9 cellular contexts compared by ENCODE assay signal in the genomic region with DNA sequence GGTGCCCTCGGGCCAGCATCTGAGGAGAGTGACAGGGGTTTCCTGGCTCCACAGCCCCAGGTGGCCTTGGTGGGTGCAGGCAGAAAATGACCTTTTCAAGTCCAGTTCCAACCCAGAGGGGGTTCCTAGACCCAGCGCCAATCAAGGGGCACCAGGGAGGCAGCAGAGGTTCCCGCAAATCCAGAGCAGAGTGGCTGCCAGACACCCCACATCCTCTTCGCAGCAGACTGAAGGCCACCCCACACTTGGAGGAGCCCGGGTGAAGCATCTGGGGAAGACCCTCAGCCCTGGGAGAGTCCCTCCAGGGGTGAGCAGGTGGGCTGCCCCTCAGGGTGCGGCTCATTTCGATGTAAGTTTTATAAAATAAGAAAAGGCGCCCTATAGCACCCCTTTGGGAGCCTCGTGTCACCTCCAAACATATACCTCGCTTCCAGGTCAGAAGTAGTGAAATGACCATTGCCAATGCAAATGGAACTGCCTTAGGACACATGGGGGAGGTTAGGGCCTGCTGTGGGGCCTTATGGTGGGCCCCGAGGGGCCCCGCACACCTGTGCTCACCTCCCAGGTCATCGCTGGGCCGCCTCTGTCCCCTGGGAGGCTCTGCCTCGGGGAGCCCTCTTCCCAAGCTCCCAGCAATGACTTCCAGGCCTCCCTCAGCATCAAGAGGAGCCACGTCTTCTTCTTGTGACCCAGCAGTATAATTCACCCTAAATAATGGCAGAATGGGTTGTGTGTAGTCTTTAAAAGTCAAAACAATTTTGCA. TPM values are rescaled to one million over a fixed set of nuclear protein-coding genes. Genes with fewer than 3 reads are reported as not detected.
DNase-seq lines count a peak whose midpoint lies in the region; ATAC-seq lines count a peak whose summit lies in the region.
"Had no signal": no experiment of that assay in that cellular context is flagged by ENCODE, and none has a peak within 500 bp of the region (broad histone marks: within the 10 kb centered on the region; RNA-seq: fewer than 3 reads in every experiment).

No MANE protein-coding gene starts in this region.

- H3K4me3 ChIP-seq in CD4-positive, alpha-beta memory T cell (ENCODE audit: low read length in 2 of 2): peak overlapping the region; percentile 48 to 95
- H3K4me3 ChIP-seq in NT2/D1 (ENCODE audit: insufficient read length, low read depth): peak overlapping the region; percentile 59
- peak overlapping the region; percentile 47 for H3K4me3 ChIP-seq in neuron (ENCODE audit: low read length)

- no peak for ATAC-seq in effector memory CD8-positive, alpha-beta T cell (replicated peaks)
- no peak for ATAC-seq in HG03457 (IDR thresholded peaks at IDR 0.05; ENCODE audit: unreplicated experiment)

- no peaks in the 10 kb centered on the region for H3K27me3 ChIP-seq in CD4-positive, alpha-beta memory T cell (ENCODE audit: insufficient read depth, low read length)
- H3K27me3 ChIP-seq in NT2/D1 (ENCODE audit: insufficient read depth, insufficient read length) (no peaks in the 10 kb centered on the region), neuron (ENCODE audit: insufficient read depth, low read length) (no peaks in the 10 kb centered on the region)

- H3K27me3 Mint-ChIP-seq in CD4-positive, alpha-beta memory T cell: peaks cover 0 to 3% of the 10 kb centered on the region in 2 donors
- H3K27me3 Mint-ChIP-seq in effector memory CD8-positive, alpha-beta T cell: no peaks in the 10 kb centered on the region

- no peaks in the 10 kb centered on the region for H3K9me3 ChIP-seq in CD4-positive, alpha-beta memory T cell (ENCODE audit: control insufficient read depth in 1 of 2, low read length in 2 of 2)
- H3K9me3 ChIP-seq in NT2/D1 (ENCODE audit: insufficient read depth, low read length) (0 out of 2 replicates have a peak, but pooled peaks cover 2% of the 10 kb centered on the region), neuron (ENCODE audit: low read length) (no peaks in the 10 kb centered on the region)

- POLR2A ChIA-PET in CD4-positive, alpha-beta memory T cell (lab: Charles Lee; ENCODE audit: partially characterized antibody): interaction anchor here (0.6 to 1.9 kb wide), 8 partner anchors 12 to 194 kb away, joined by 3 to 13 read pairs (median 4); a partner anchor contains a TSS

- peak overlapping the region; percentile 91 to 97 (median 93) for H3K4me3 Mint-ChIP-seq in CD4-positive, alpha-beta memory T cell
- peak overlapping the region; percentile 83 to 87 for H3K4me3 Mint-ChIP-seq in effector memory CD8-positive, alpha-beta T cell

- peak overlapping the region; percentile 70 for H3K27ac ChIP-seq in CD4-positive, alpha-beta memory T cell (ENCODE audit: low read depth, low read length)

- H3K4me1 Mint-ChIP-seq in CD4-positive, alpha-beta memory T cell: peaks cover 13 to 48% (median 29%) of the 10 kb centered on the region in 4 donors
- H3K4me1 Mint-ChIP-seq in effector memory CD8-positive, alpha-beta T cell (ENCODE audit: low read depth in 2 of 2): peaks cover 21 to 22% of the 10 kb centered on the region in 2 donors

- peaks cover 29% of the 10 kb centered on the region for H3K4me1 ChIP-seq in CD4-positive, alpha-beta memory T cell (ENCODE audit: insufficient read depth, low read length)
- H3K4me1 ChIP-seq in NT2/D1 (ENCODE audit: insufficient read depth, insufficient read length) (peaks cover 14% of the 10 kb centered on the region), neuron (ENCODE audit: insufficient read depth, low read length) (no peaks in the 10 kb centered on the region)

- H3K9me3 Mint-ChIP-seq in CD4-positive, alpha-beta memory T cell: peaks cover 0 to 9% (median 0%) of the 10 kb centered on the region in 8 donors
- no peaks in the 10 kb centered on the region for H3K9me3 Mint-ChIP-seq in effector memory CD8-positive, alpha-beta T cell

- CTCF ChIA-PET in CD4-positive, alpha-beta memory T cell (lab: Charles Lee; ENCODE audit: partially characterized antibody): interaction anchor here (0.6 to 2.9 kb wide), 2 partner anchors 147 to 180 kb away, joined by 3 to 32 read pairs; a partner anchor contains a TSS

- H3K36me3 ChIP-seq in CD4-positive, alpha-beta memory T cell (ENCODE audit: insufficient read depth, low read length): no peaks in the 10 kb centered on the region
- H3K36me3 ChIP-seq in NT2/D1 (ENCODE audit: insufficient read depth, insufficient read length, low read length) (no peaks in the 10 kb centered on the region), neuron (ENCODE audit: insufficient read depth, low read length) (no peaks in the 10 kb centered on the region)

- no peak overlapping the region for H2AFZ ChIP-seq in neuron (ENCODE audit: low read depth, low read length)

- intact Hi-C loops in CD4-positive, alpha-beta memory T cell (cut with micrococcal nuclease): loop anchor here (1.0 to 5.0 kb wide), 8 partner anchors 22 to 1313 kb away; a partner anchor contains a TSS

- H3K9ac ChIP-seq in NT2/D1 (ENCODE audit: insufficient read length, low read depth): peak overlapping the region; percentile 77

- DNase-seq in CD4-positive, alpha-beta memory T cell: no peak
- DNase-seq in NT2/D1 (ENCODE audit: low read depth, low spot score): no peak
- DNase-seq in effector memory CD8-positive, alpha-beta T cell: no peak
- DNase-seq in ecto neural progenitor cell (ENCODE audit: low spot score): no peak
- DNase-seq in NCI-H2171 treated with DMSO at 0.1 percent for 48 hours (lab: John Stamatoyannopoulos, UW): no peak
- no peak for DNase-seq in SKM-1 (lab: John Stamatoyannopoulos, UW; ENCODE audit: unreplicated experiment)

- peak overlapping the region; percentile 97 to 100 (median 98) for H3K27ac Mint-ChIP-seq in CD4-positive, alpha-beta memory T cell
- H3K27ac Mint-ChIP-seq in effector memory CD8-positive, alpha-beta T cell: peak overlapping the region; percentile 85 to 96

- H3K36me3 Mint-ChIP-seq in CD4-positive, alpha-beta memory T cell: peaks cover 0 to 15% of the 10 kb centered on the region in 2 donors
- H3K36me3 Mint-ChIP-seq in effector memory CD8-positive, alpha-beta T cell (ENCODE audit: insufficient read depth): peaks cover 44% of the 10 kb centered on the region

RNA-seq across cellular contexts. Expression of a gene that starts 11.0 kb away (rescaled TPM):
- total RNA-seq in CD4-positive, alpha-beta memory T cell: under 1 TPM in 1 of 2 experiments, not detected in 1; 0.28 TPM
- polyA plus RNA-seq in CD4-positive, alpha-beta memory T cell: not detected
- total RNA-seq: M059J had no signal

RNA-seq across cellular contexts. Expression of a gene that starts 21.8 kb away (rescaled TPM):
- total RNA-seq in CD4-positive, alpha-beta memory T cell: 1 to 10 TPM; 5.9 to 6.2 TPM
- 10 to 100 TPM in 1 of 2 donors, 1 to 10 TPM in 1; 5.2 to 12.4 TPM for polyA plus RNA-seq in CD4-positive, alpha-beta memory T cell
- total RNA-seq: M059J had no signal
